ENCODE assay signal across 23 cellular contexts in genomic region chr1:163093169-163093568, GRCh38. TPM values are rescaled to one million over a fixed set of nuclear protein-coding genes. Genes with fewer than 3 reads are reported as not detected.
"Had no signal": no experiment of that assay in that cellular context is flagged by ENCODE, and none has a peak within 500 bp of the region (broad histone marks: within the 10 kb centered on the region; RNA-seq: fewer than 3 reads in every experiment).

No MANE protein-coding gene starts in this region.

- DNase-seq: activated CD4-positive, alpha-beta T cell treated with anti-CD3 and anti-CD28 coated beads for 4 hours; activated CD8-positive, alpha-beta memory T cell treated with anti-CD3 and anti-CD28 coated beads, Interleukin-2, amount 50 U/mL, for 4 hours; activated CD8-positive, alpha-beta T cell treated with anti-CD3 and anti-CD28 coated beads for 36 hours; activated effector memory CD4-positive, alpha-beta T cell treated with Interleukin-2 at 50 U/mL for 16 hours; activated naive CD4-positive, alpha-beta T cell treated with Interleukin-2 at 50 U/mL for 16 hours; amygdala; NCI-H1092; NCI-H1417; NCI-H1930; NCI-H2171; NCI-H2227 treated with DMSO at 0.1 percent for 48 hours; NCI-H526; NCI-H82; PC-3; SHP77 treated with DMSO at 0.1 percent for 48 hours had no signal

- H3K9me3 Mint-ChIP-seq: activated CD8-positive, alpha-beta T cell treated with anti-CD3 and anti-CD28 coated beads for 36 hours; activated naive CD4-positive, alpha-beta T cell treated with anti-CD3 and anti-CD28 coated beads, Interleukin-2, amount 50 U/mL, for 72 hours; central memory CD8-positive, alpha-beta T cell; T-helper 1 cell treated with Interleukin-12 subunit alpha and Interleukin-12 subunit beta and Interleukin-4 antibody, amounts not matched to agents 30 μg/mL and 1 μg/mL, for 36 hours had no signal

- FAIRE-seq: astrocyte had no signal

- H3K27ac Mint-ChIP-seq: activated CD8-positive, alpha-beta T cell treated with anti-CD3 and anti-CD28 coated beads for 36 hours; activated naive CD4-positive, alpha-beta T cell treated with anti-CD3 and anti-CD28 coated beads, Interleukin-2, amount 50 U/mL, for 72 hours; brain; T-helper 1 cell treated with Interleukin-12 subunit alpha and Interleukin-12 subunit beta and Interleukin-4 antibody, amounts not matched to agents 30 μg/mL and 1 μg/mL, for 36 hours had no signal

- H3K4me1 Mint-ChIP-seq: central memory CD8-positive, alpha-beta T cell had no signal

- H3K36me3 Mint-ChIP-seq: activated naive CD4-positive, alpha-beta T cell treated with anti-CD3 and anti-CD28 coated beads, Interleukin-2, amount 50 U/mL, for 72 hours; brain had no signal

- H3K4me3 Mint-ChIP-seq: activated CD8-positive, alpha-beta T cell treated with anti-CD3 and anti-CD28 coated beads for 36 hours; brain; central memory CD8-positive, alpha-beta T cell; T-helper 1 cell treated with Interleukin-12 subunit alpha and Interleukin-12 subunit beta and Interleukin-4 antibody, amounts not matched to agents 30 μg/mL and 1 μg/mL, for 36 hours had no signal

- ATAC-seq: activated CD4-positive, CD25-positive, alpha-beta regulatory T cell treated with anti-CD3 and anti-CD28 coated beads, Interleukin-2, amount 50 U/mL, for 24 hours; activated CD8-positive, alpha-beta T cell treated with anti-CD3 and anti-CD28 coated beads for 36 hours; activated naive CD4-positive, alpha-beta T cell treated with anti-CD3 and anti-CD28 coated beads, Interleukin-2, amount 50 U/mL, for 72 hours; PC-3 had no signal

RNA-seq across cellular contexts. Expression of gene RGS4, which starts 24.0 kb away (rescaled TPM):
- total RNA-seq: activated CD8-positive, alpha-beta T cell treated with anti-CD3 and anti-CD28 coated beads for 36 hours; activated naive CD4-positive, alpha-beta T cell treated with anti-CD3 and anti-CD28 coated beads, Interleukin-2, amount 50 U/mL, for 72 hours; NCI-H460; SK-MEL-5 had no signal
